Comparison of ENCODE assay signal across 1 cellular context in genomic region chr3:150216866-150217600, GRCh38.
TF ChIP-seq lines count a peak whose summit lies in the region.

No MANE protein-coding gene starts in this region.

TF ChIP-seq in IMR-90, 13 proteins besides CTCF, POLR2A, EP300 and RAD21:
- no peak for TF ChIP-seq CEBPB (IDR thresholded peaks at IDR 0.05; ENCODE audit: low read depth, low read length)
- TF ChIP-seq RFX5 (IDR thresholded peaks at IDR 0.05; ENCODE audit: low read depth, low read length): no peak
- TF ChIP-seq MAFK (IDR thresholded peaks at IDR 0.05; ENCODE audit: low read depth, low read length): no peak
- TF ChIP-seq RCOR1 (IDR thresholded peaks at IDR 0.05; ENCODE audit: insufficient replicate concordance, low read length): no peak
- no peak for TF ChIP-seq MXI1 (IDR thresholded peaks at IDR 0.05; ENCODE audit: borderline replicate concordance, low read depth, low read length)
- no peak for TF ChIP-seq MAZ (IDR thresholded peaks at IDR 0.05; ENCODE audit: borderline replicate concordance, low read depth, low read length)
- no peak for TF ChIP-seq NFE2L2 (IDR thresholded peaks at IDR 0.05; ENCODE audit: low read depth, low read length)
- TF ChIP-seq ELK1 (IDR thresholded peaks at IDR 0.05; ENCODE audit: borderline replicate concordance, low read depth, low read length): no peak
- no peak for TF ChIP-seq USF2 (IDR thresholded peaks at IDR 0.05; ENCODE audit: low read depth, low read length)
- TF ChIP-seq FOS (IDR thresholded peaks at IDR 0.05; ENCODE audit: low read depth, low read length): no peak
- no peak for TF ChIP-seq BHLHE40 (IDR thresholded peaks at IDR 0.05; ENCODE audit: low read depth, low read length)
- TF ChIP-seq CHD1 (IDR thresholded peaks at IDR 0.05; ENCODE audit: low read depth, low read length): no peak
- no peak for TF ChIP-seq SMC3 (IDR thresholded peaks at IDR 0.05; ENCODE audit: low read depth, low read length)
TF ChIP-seq in IMR-90: peak in this region for 0.
